Comparison of ENCODE assay signal across 28 cellular contexts in genomic region chr1:84920159-84920558, GRCh38. TPM values are rescaled to one million over a fixed set of nuclear protein-coding genes. Genes with fewer than 3 reads are reported as not detected.
"Had no signal": no experiment of that assay in that cellular context is flagged by ENCODE, and none has a peak within 500 bp of the region (broad histone marks: within the 10 kb centered on the region; RNA-seq: fewer than 3 reads in every experiment).

No MANE protein-coding gene starts in this region.

- H3K9me3 Mint-ChIP-seq: nephron; neural progenitor cell; stimulated activated effector memory CD8-positive, alpha-beta T cell treated with anti-CD3 and anti-CD28 coated beads, Interleukin-12 subunit alpha, Interleukin-12 subunit beta, amount 100 ng/mL, for 72 hours; stimulated activated naive B cell treated with anti-CD40 and anti-IgM and Interleukin-4, amounts not matched to agents 10 μg/mL and 1 μg/mL and 100 μg/mL, for 72 hours; stimulated activated naive CD8-positive, alpha-beta T cell treated with anti-CD3 and anti-CD28 coated beads, Interleukin-15, Interleukin-2, amounts not matched to agents 100 ng/mL and 50 ng/mL, for 24 hours had no signal

- H3K79me2 ChIP-seq: parathyroid adenoma had no signal

- H3K27ac Mint-ChIP-seq: neural progenitor cell; progenitor cell of endocrine pancreas; stimulated activated effector memory CD8-positive, alpha-beta T cell treated with anti-CD3 and anti-CD28 coated beads, Interleukin-12 subunit alpha, Interleukin-12 subunit beta, amount 100 ng/mL, for 72 hours; stimulated activated naive B cell treated with anti-CD40 and anti-IgM and Interleukin-4, amounts not matched to agents 10 μg/mL and 1 μg/mL and 100 μg/mL, for 72 hours; stimulated activated naive CD8-positive, alpha-beta T cell treated with anti-CD3 and anti-CD28 coated beads, Interleukin-15, Interleukin-2, amounts not matched to agents 100 ng/mL and 50 ng/mL, for 24 hours had no signal

- H3K36me3 ChIP-seq: neural progenitor cell, ovary, right lobe of liver, sigmoid colon, stomach, thoracic aorta, thyroid gland, tibial nerve, upper lobe of left lung, vagina had no signal

- H3K36me3 Mint-ChIP-seq: neural progenitor cell; stimulated activated effector memory CD8-positive, alpha-beta T cell treated with anti-CD3 and anti-CD28 coated beads, Interleukin-12 subunit alpha, Interleukin-12 subunit beta, amount 100 ng/mL, for 72 hours had no signal

- H3K4me2 ChIP-seq: neural progenitor cell had no signal

- H3K4me3 ChIP-seq: neural progenitor cell, ovary, psoas muscle, right lobe of liver, sigmoid colon, stomach, thoracic aorta, thyroid gland, tibial nerve, upper lobe of left lung, vagina had no signal

- H3K27me3 Mint-ChIP-seq: stimulated activated naive CD8-positive, alpha-beta T cell treated with anti-CD3 and anti-CD28 coated beads, Interleukin-15, Interleukin-2, amounts not matched to agents 100 ng/mL and 50 ng/mL, for 24 hours had no signal

- H3K4me1 Mint-ChIP-seq: nephron; stimulated activated effector memory CD8-positive, alpha-beta T cell treated with anti-CD3 and anti-CD28 coated beads, Interleukin-12 subunit alpha, Interleukin-12 subunit beta, amount 100 ng/mL, for 72 hours had no signal

- H3K27me3 ChIP-seq: neural progenitor cell, ovary, right lobe of liver, sigmoid colon, stomach, thyroid gland, tibial nerve, upper lobe of left lung, vagina had no signal

- DNase-seq: occipital lobe; ovary; posterior cingulate gyrus; psoas muscle; right cardiac atrium; right lobe of liver; sigmoid colon; small intestine; stimulated activated CD4-positive, alpha-beta T cell treated with anti-CD3 and anti-CD28 coated beads, Interleukin-15, amount 100 ng/mL, for 24 hours; stimulated activated CD4-positive, alpha-beta T cell treated with anti-CD3 and anti-CD28 coated beads, Interleukin-2, amount 100 ng/mL, for 24 hours; stimulated activated CD4-positive, alpha-beta T cell treated with anti-CD3 and anti-CD28 coated beads, Interleukin-2, amount 100 ng/mL, for 48 hours; stimulated activated CD4-positive, alpha-beta T cell treated with anti-CD3 and anti-CD28 coated beads, Interleukin-4, amount 100 ng/mL, for 24 hours; stimulated activated naive B cell treated with anti-CD40 and anti-IgM and Interleukin-4, amounts not matched to agents 10 μg/mL and 1 μg/mL and 100 μg/mL, for 72 hours; stimulated activated naive CD4-positive, alpha-beta T cell treated with Interleukin-2 at 50 U/mL for 16 hours; stomach; thyroid gland; upper lobe of left lung had no signal

- H3K27ac ChIP-seq: neural progenitor cell, ovary, parathyroid adenoma, psoas muscle, right lobe of liver, sigmoid colon, stomach, thoracic aorta, thyroid gland, tibial nerve, upper lobe of left lung, vagina had no signal

- H3K4me3 Mint-ChIP-seq: nephron; neural progenitor cell; stimulated activated effector memory CD8-positive, alpha-beta T cell treated with anti-CD3 and anti-CD28 coated beads, Interleukin-12 subunit alpha, Interleukin-12 subunit beta, amount 100 ng/mL, for 72 hours; stimulated activated naive B cell treated with anti-CD40 and anti-IgM and Interleukin-4, amounts not matched to agents 10 μg/mL and 1 μg/mL and 100 μg/mL, for 72 hours; stimulated activated naive CD8-positive, alpha-beta T cell treated with anti-CD3 and anti-CD28 coated beads, Interleukin-15, Interleukin-2, amounts not matched to agents 100 ng/mL and 50 ng/mL, for 24 hours had no signal

- H3K9me3 ChIP-seq: ovary, psoas muscle, right lobe of liver, sigmoid colon, stomach, thoracic aorta, thyroid gland, tibial nerve, upper lobe of left lung, vagina had no signal

- H2AFZ ChIP-seq: parathyroid adenoma had no signal

- H3K4me1 ChIP-seq: parathyroid adenoma, psoas muscle, right lobe of liver, sigmoid colon, stomach, thyroid gland, tibial nerve, upper lobe of left lung, vagina had no signal

RNA-seq across cellular contexts. Expression of gene LPAR3, which starts 27.2 kb away (rescaled TPM):
- total RNA-seq: osteoblast, sigmoid colon had no signal
- polyA plus RNA-seq: neural cell had no signal
